Comparison of ENCODE assay signal across 1 cellular context in genomic region chr7:23020742-23021401, GRCh38.
TF ChIP-seq lines count a peak whose summit lies in the region.

No MANE protein-coding gene starts in this region.

TF ChIP-seq in GM23338, 12 proteins besides CTCF, POLR2A, EP300 and RAD21 (continued from another document):
- TF ChIP-seq REST (IDR thresholded peaks at IDR 0.05; ENCODE audit: unreplicated experiment) = no peak
- TF ChIP-seq ZNF114 (CRISPR knock-in tag; IDR thresholded peaks at IDR 0.05) = no peak
- TF ChIP-seq POLR2AphosphoS5 (IDR thresholded peaks at IDR 0.05; ENCODE audit: low read depth) = no peak
- TF ChIP-seq ZNF462 (CRISPR knock-in tag; IDR thresholded peaks at IDR 0.05) = no peak
- TF ChIP-seq ETS1 (IDR thresholded peaks at IDR 0.05) = no peak
